18 cellular contexts compared by ENCODE assay signal in genomic region chr3:151579571-151580270, GRCh38.
DNase-seq lines count a peak whose midpoint lies in the region; ATAC-seq and TF ChIP-seq lines count a peak whose summit lies in the region.
"Had no signal": no experiment of that assay in that cellular context is flagged by ENCODE, and none has a peak within 500 bp of the region (broad histone marks: within the 10 kb centered on the region; RNA-seq: fewer than 3 reads in every experiment).

No MANE protein-coding gene starts in this region.

- ATAC-seq in Right ventricle myocardium inferior (peak; percentile 70), aorta (ENCODE audit: low FRiP score) (peak; percentile 71), T-helper 17 cell (no peak)
- ATAC-seq: activated CD8-positive, alpha-beta T cell treated with anti-CD3 and anti-CD28 coated beads for 36 hours; natural killer cell treated with Interleukin-12 subunit alpha and Interleukin-12 subunit beta and Interleukin-15 and Interleukin-18, amount 100 ng/mL, for 72 hours had no signal

- intact Hi-C loops in Right ventricle myocardium inferior (cut with DNase I) = no loop called here
- intact Hi-C loops in cardiac septum (cut with DNase I) = no loop called here
- intact Hi-C loops in aorta (cut with DNase I) = no loop called here

- H3K4me3 ChIP-seq in astrocyte of the spinal cord (ENCODE audit: low read depth, low read length) = no peak overlapping the region
- no peak overlapping the region for H3K4me3 ChIP-seq in hepatocyte
- no peak overlapping the region for H3K4me3 ChIP-seq in aorta (ENCODE audit: low read length in 2 of 2)
- H3K4me3 ChIP-seq: ascending aorta had no signal

- H2AFZ ChIP-seq in hepatocyte = no peak overlapping the region

- H3K27ac Mint-ChIP-seq in T-helper 17 cell = no peak overlapping the region
- H3K27ac Mint-ChIP-seq: activated CD8-positive, alpha-beta T cell treated with anti-CD3 and anti-CD28 coated beads for 36 hours; activated T-helper 2 cell treated with anti-CD3 and anti-CD28 coated beads, Interferon-gamma antibody, Interleukin-2, Interleukin-4, amounts not matched to agents 10 μg/mL and 5 μg/mL and 100 μg/mL, durations not matched to agents 14 hours and 24 hours and 36 hours; natural killer cell treated with Interleukin-12 subunit alpha and Interleukin-12 subunit beta and Interleukin-15 and Interleukin-18, amount 100 ng/mL, for 72 hours had no signal

- 84% methylated on average over 3 of the region's 3 CpGs for WGBS in hepatocyte (ENCODE audit: low lambda C conversion rate, missing lambda C conversion rate)
- WGBS in aorta, 2 donors = 81 to 85% methylated on average over 3 of the region's 3 CpGs

- no peaks in the 10 kb centered on the region for H4K20me1 ChIP-seq in hepatocyte (ENCODE audit: insufficient read depth, poor library complexity, severe bottlenecking)

- H3K9me2 ChIP-seq in hepatocyte (replicated peaks; ENCODE audit: insufficient read depth) = no peaks in the 10 kb centered on the region

- no peaks in the 10 kb centered on the region for H3K9me3 ChIP-seq in hepatocyte (ENCODE audit: low read depth)
- peaks cover 2% of the 10 kb centered on the region for H3K9me3 ChIP-seq in aorta (ENCODE audit: control insufficient read depth, low read length)
- no peaks in the 10 kb centered on the region for H3K9me3 ChIP-seq in T-helper 17 cell (ENCODE audit: control insufficient read depth, low read length, poor library complexity, severe bottlenecking)
- H3K9me3 ChIP-seq: ascending aorta had no signal

- no peaks in the 10 kb centered on the region for H3K79me2 ChIP-seq in hepatocyte

- H3K36me3 ChIP-seq in hepatocyte (replicated peaks; ENCODE audit: insufficient read depth, low read depth) = no peaks in the 10 kb centered on the region
- H3K36me3 ChIP-seq in aorta (ENCODE audit: control insufficient read depth in 1 of 2, insufficient read depth in 2 of 2, low read length in 1 of 2) = no peaks in the 10 kb centered on the region
- H3K36me3 ChIP-seq: ascending aorta had no signal

- H3K27ac ChIP-seq in hepatocyte = peak overlapping the region; percentile 44
- H3K27ac ChIP-seq in aorta (ENCODE audit: low read depth in 1 of 2, low read length in 2 of 2) = no peak overlapping the region
- H3K27ac ChIP-seq: ascending aorta, VCaP had no signal

- H3K4me1 ChIP-seq in hepatocyte (ENCODE audit: insufficient read depth) (peaks cover 10% of the 10 kb centered on the region), aorta (ENCODE audit: control insufficient read depth in 1 of 2, insufficient read depth in 2 of 2, low read length in 2 of 2) (no peaks in the 10 kb centered on the region)
- H3K4me1 ChIP-seq: ascending aorta had no signal

- in situ Hi-C loops in astrocyte of the spinal cord (cut with HindIII; ENCODE audit: low sequenced_read_pairs) = no loop called here

- H3K27me3 Mint-ChIP-seq in T-helper 17 cell = peaks cover 7% of the 10 kb centered on the region

- no peak overlapping the region for H3K4me2 ChIP-seq in hepatocyte

- H3K4me3 Mint-ChIP-seq in T-helper 17 cell = no peak overlapping the region
- H3K4me3 Mint-ChIP-seq: activated CD8-positive, alpha-beta T cell treated with anti-CD3 and anti-CD28 coated beads for 36 hours; natural killer cell treated with Interleukin-12 subunit alpha and Interleukin-12 subunit beta and Interleukin-15 and Interleukin-18, amount 100 ng/mL, for 72 hours had no signal

- H3K27me3 ChIP-seq in hepatocyte (no peaks in the 10 kb centered on the region), aorta (ENCODE audit: control insufficient read depth in 1 of 2, insufficient read depth in 2 of 2, low read length in 1 of 2) (no peaks in the 10 kb centered on the region)
- H3K27me3 ChIP-seq: ascending aorta had no signal

- H3K36me3 Mint-ChIP-seq in T-helper 17 cell (ENCODE audit: low read depth) = no peaks in the 10 kb centered on the region
- H3K36me3 Mint-ChIP-seq: natural killer cell treated with Interleukin-12 subunit alpha and Interleukin-12 subunit beta and Interleukin-15 and Interleukin-18, amount 100 ng/mL, for 72 hours had no signal

- DNase-seq in Right ventricle myocardium inferior (ENCODE audit: missing footprints) (no peak), cardiac septum (ENCODE audit: low spot score) (no peak), astrocyte of the spinal cord (ENCODE audit: low read depth, low spot score) (peak; percentile 38), hepatocyte (ENCODE audit: low spot score) (no peak), aorta (no peak), NCI-H526 (lab: John Stamatoyannopoulos, UW) (no peak), cerebellum (ENCODE audit: low spot score) (no peak), T-helper 17 cell (no peak)
- DNase-seq: ACHN; activated CD8-positive, alpha-beta T cell treated with anti-CD3 and anti-CD28 coated beads for 36 hours; Calu3; dermis blood vessel endothelial cell; retina; stimulated activated CD4-positive, alpha-beta T cell treated with anti-CD3 and anti-CD28 coated beads, Interleukin-2, amount 100 ng/mL, for 48 hours had no signal

- TF ChIP-seq CTCF in astrocyte of the spinal cord (IDR thresholded peaks at IDR 0.05; ENCODE audit: low read depth, low read length) (no peak), hepatocyte (IDR thresholded peaks at IDR 0.05; ENCODE audit: poor library complexity) (no peak)

- no peaks in the 10 kb centered on the region for H3K4me1 Mint-ChIP-seq in T-helper 17 cell
